Comparison of ENCODE assay signal across 2 cellular contexts in genomic region chr3:150930839-150931238, GRCh38.
A peak's percentile ranks its signal among the peaks of the same experiment; 100 is the strongest.
TF ChIP-seq lines count a peak whose summit lies in the region.

No MANE protein-coding gene starts in this region.

TF ChIP-seq in GM23338, 12 proteins besides CTCF, POLR2A, EP300 and RAD21:
- no peak for TF ChIP-seq JUNB (IDR thresholded peaks at IDR 0.05; ENCODE audit: unreplicated experiment)
- TF ChIP-seq POLR2AphosphoS5 (IDR thresholded peaks at IDR 0.05; ENCODE audit: low read depth), result no peak
- TF ChIP-seq ZNF114 (CRISPR knock-in tag; IDR thresholded peaks at IDR 0.05), result no peak
- TF ChIP-seq, protein P1, sequence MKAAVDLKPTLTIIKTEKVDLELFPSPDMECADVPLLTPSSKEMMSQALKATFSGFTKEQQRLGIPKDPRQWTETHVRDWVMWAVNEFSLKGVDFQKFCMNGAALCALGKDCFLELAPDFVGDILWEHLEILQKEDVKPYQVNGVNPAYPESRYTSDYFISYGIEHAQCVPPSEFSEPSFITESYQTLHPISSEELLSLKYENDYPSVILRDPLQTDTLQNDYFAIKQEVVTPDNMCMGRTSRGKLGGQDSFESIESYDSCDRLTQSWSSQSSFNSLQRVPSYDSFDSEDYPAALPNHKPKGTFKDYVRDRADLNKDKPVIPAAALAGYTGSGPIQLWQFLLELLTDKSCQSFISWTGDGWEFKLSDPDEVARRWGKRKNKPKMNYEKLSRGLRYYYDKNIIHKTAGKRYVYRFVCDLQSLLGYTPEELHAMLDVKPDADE (IDR thresholded peaks at IDR 0.05), result no peak
- no peak for TF ChIP-seq EZH2phosphoT487 (IDR thresholded peaks at IDR 0.05; ENCODE audit: unreplicated experiment)
- no peak for TF ChIP-seq NANOG (IDR thresholded peaks at IDR 0.05; ENCODE audit: borderline replicate concordance)
- no peak for TF ChIP-seq CREB1 (CRISPR knock-in tag; IDR thresholded peaks at IDR 0.05; ENCODE audit: low read depth)
- TF ChIP-seq STAT1 (IDR thresholded peaks at IDR 0.05; ENCODE audit: unreplicated experiment), result no peak
- no peak for TF ChIP-seq ZNF331 (CRISPR knock-in tag; IDR thresholded peaks at IDR 0.05; ENCODE audit: low read depth)
- no peak for TF ChIP-seq EZH2 (IDR thresholded peaks at IDR 0.05; ENCODE audit: low read depth, unreplicated experiment)
- no peak for TF ChIP-seq ZNF462 (CRISPR knock-in tag; IDR thresholded peaks at IDR 0.05)
- TF ChIP-seq REST (IDR thresholded peaks at IDR 0.05; ENCODE audit: unreplicated experiment), result no peak

TF ChIP-seq in K562, 482 proteins besides CTCF, POLR2A, EP300 and RAD21:
- no peak for TF ChIP-seq POLR3G (IDR thresholded peaks at IDR 0.05; ENCODE audit: extremely low read depth, insufficient read length, insufficient replicate concordance)
- TF ChIP-seq, protein P2, sequence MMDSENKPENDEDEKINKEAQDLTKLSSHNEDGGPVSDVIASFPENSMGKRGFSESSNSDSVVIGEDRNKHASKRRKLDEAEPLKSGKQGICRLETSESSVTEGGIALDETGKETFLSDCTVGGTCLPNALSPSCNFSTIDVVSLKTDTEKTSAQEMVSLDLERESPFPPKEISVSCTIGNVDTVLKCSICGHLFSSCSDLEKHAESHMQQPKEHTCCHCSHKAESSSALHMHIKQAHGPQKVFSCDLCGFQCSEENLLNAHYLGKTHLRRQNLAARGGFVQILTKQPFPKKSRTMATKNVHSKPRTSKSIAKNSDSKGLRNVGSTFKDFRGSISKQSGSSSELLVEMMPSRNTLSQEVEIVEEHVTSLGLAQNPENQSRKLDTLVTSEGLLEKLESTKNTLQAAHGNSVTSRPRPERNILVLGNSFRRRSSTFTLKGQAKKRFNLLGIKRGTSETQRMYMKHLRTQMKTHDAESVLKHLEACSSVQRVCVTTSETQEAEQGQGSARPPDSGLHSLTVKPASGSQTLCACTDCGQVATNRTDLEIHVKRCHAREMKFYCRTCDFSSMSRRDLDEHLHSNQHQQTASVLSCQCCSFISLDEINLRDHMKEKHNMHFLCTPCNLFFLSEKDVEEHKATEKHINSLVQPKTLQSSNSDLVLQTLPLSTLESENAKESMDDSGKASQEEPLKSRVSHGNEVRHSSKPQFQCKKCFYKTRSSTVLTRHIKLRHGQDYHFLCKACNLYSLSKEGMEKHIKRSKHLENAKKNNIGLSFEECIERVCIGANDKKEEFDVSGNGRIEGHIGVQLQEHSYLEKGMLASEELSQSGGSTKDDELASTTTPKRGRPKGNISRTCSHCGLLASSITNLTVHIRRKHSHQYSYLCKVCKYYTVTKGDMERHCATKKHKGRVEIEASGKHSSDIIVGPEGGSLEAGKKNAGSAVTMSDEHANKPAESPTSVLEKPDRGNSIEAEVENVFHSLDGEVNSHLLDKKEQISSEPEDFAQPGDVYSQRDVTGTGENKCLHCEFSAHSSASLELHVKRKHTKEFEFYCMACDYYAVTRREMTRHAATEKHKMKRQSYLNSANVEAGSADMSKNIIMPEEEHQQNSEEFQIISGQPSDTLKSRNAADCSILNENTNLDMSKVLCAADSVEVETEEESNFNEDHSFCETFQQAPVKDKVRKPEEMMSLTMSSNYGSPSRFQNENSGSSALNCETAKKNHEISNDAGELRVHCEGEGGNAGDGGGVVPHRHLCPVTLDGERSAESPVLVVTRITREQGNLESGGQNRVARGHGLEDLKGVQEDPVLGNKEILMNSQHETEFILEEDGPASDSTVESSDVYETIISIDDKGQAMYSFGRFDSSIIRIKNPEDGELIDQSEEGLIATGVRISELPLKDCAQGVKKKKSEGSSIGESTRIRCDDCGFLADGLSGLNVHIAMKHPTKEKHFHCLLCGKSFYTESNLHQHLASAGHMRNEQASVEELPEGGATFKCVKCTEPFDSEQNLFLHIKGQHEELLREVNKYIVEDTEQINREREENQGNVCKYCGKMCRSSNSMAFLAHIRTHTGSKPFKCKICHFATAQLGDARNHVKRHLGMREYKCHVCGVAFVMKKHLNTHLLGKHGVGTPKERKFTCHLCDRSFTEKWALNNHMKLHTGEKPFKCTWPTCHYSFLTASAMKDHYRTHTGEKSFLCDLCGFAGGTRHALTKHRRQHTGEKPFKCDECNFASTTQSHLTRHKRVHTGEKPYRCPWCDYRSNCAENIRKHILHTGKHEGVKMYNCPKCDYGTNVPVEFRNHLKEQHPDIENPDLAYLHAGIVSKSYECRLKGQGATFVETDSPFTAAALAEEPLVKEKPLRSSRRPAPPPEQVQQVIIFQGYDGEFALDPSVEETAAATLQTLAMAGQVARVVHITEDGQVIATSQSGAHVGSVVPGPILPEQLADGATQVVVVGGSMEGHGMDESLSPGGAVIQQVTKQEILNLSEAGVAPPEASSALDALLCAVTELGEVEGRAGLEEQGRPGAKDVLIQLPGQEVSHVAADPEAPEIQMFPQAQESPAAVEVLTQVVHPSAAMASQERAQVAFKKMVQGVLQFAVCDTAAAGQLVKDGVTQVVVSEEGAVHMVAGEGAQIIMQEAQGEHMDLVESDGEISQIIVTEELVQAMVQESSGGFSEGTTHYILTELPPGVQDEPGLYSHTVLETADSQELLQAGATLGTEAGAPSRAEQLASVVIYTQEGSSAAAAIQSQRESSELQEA (IDR thresholded peaks at IDR 0.05; ENCODE audit: low read depth), result no peak
- no peak for TF ChIP-seq CBX1 (IDR thresholded peaks at IDR 0.05; ENCODE audit: low read depth)
- peak; percentile 35; the same call in 1 of the 2 replicates for TF ChIP-seq TFE3 (CRISPR knock-in tag; IDR thresholded peaks at IDR 0.05)
